8 cellular contexts compared by ENCODE assay signal in genomic region chr7:99040104-99040958, GRCh38.
DNase-seq lines count a peak whose midpoint lies in the region; ATAC-seq and TF ChIP-seq lines count a peak whose summit lies in the region.

No MANE protein-coding gene starts in this region.

- peaks cover 0 to 19% (median 3%) of the 10 kb centered on the region in 4 donors for H3K4me1 ChIP-seq in Peyer's patch
- no peaks in the 10 kb centered on the region for H3K4me1 ChIP-seq in neural progenitor cell
- H3K4me1 ChIP-seq in subcutaneous abdominal adipose tissue (ENCODE audit: control insufficient read depth in 5 of 5, insufficient read depth in 5 of 5, low read length in 5 of 5): peaks cover 4 to 16% (median 13%) of the 10 kb centered on the region in 5 donors

- peaks cover 2% of the 10 kb centered on the region for H3K4me1 Mint-ChIP-seq in neural progenitor cell

- H3K4me3 Mint-ChIP-seq in neural progenitor cell: no peak overlapping the region

- peaks cover 8% of the 10 kb centered on the region for H3F3A ChIP-seq in neural progenitor cell (ENCODE audit: low read depth)

- peak; percentile 53 to 84 (median 78) for TF ChIP-seq CTCF in Peyer's patch (IDR thresholded peaks at IDR 0.05)
- TF ChIP-seq CTCF in foreskin fibroblast (IDR thresholded peaks at IDR 0.05; ENCODE audit: low read depth, low read length): peak; percentile 59
- TF ChIP-seq CTCF in neural progenitor cell (IDR thresholded peaks at IDR 0.05): peak; percentile 87

- DNase-seq in D341Med (ENCODE audit: low spot score) (peak; percentile 89), Peyer's patch (peak; percentile 48 to 88 (median 76)), foreskin fibroblast (peak; percentile 73 to 91), neural progenitor cell (ENCODE audit: low spot score) (peak; percentile 93)
- DNase-seq in Jurkat, Clone E6-1 (ENCODE audit: low read depth, low spot score): peak; percentile 58
- peak; percentile 20 for DNase-seq in activated effector memory CD4-positive, alpha-beta T cell treated with Interleukin-2 at 50 U/mL for 16 hours

- H3K9ac ChIP-seq in neural progenitor cell: no peak overlapping the region
- peak overlapping the region in 2 of 5 donors; percentile 32 to 45 for H3K9ac ChIP-seq in subcutaneous abdominal adipose tissue (ENCODE audit: low read length in 5 of 5)

- H2AFZ ChIP-seq in neural progenitor cell (replicated peaks): no peak overlapping the region

- peaks cover 38% of the 10 kb centered on the region for H3K36me3 Mint-ChIP-seq in neural progenitor cell

- no peaks in the 10 kb centered on the region for H3K9me3 ChIP-seq in Peyer's patch
- no peaks in the 10 kb centered on the region for H3K9me3 ChIP-seq in neural progenitor cell (ENCODE audit: low read depth)
- no peaks in the 10 kb centered on the region for H3K9me3 ChIP-seq in subcutaneous abdominal adipose tissue (ENCODE audit: control insufficient read depth in 5 of 5, low read length in 5 of 5)

- H3K9me3 Mint-ChIP-seq in neural progenitor cell: no peaks in the 10 kb centered on the region

- TF ChIP-seq POLR2A in Peyer's patch (IDR thresholded peaks at IDR 0.05): no peak

- no peaks in the 10 kb centered on the region for H3K79me2 ChIP-seq in neural progenitor cell (ENCODE audit: low read depth)

- H3K4me3 ChIP-seq in Jurkat, Clone E6-1 (ENCODE audit: low read length): no peak overlapping the region
- H3K4me3 ChIP-seq in Peyer's patch (no peak overlapping the region), foreskin fibroblast (ENCODE audit: low read depth in 1 of 2, low read length in 2 of 2) (no peak overlapping the region), neural progenitor cell (no peak overlapping the region), subcutaneous abdominal adipose tissue (ENCODE audit: low read depth in 1 of 5, low read length in 5 of 5) (no peak overlapping the region)

- H4K20me1 ChIP-seq in neural progenitor cell (ENCODE audit: low read depth): peaks cover 15% of the 10 kb centered on the region

- peaks cover 8% of the 10 kb centered on the region for H3K27me3 Mint-ChIP-seq in neural progenitor cell (ENCODE audit: insufficient read depth, low read depth)

- ATAC-seq in GM21528 (IDR thresholded peaks at IDR 0.05; ENCODE audit: low FRiP score, unreplicated experiment): no peak

- H3K36me3 ChIP-seq in Peyer's patch (peaks cover 0 to 67% (median 0%) of the 10 kb centered on the region in 3 donors), neural progenitor cell (peaks cover 4% of the 10 kb centered on the region), subcutaneous abdominal adipose tissue (ENCODE audit: control insufficient read depth in 5 of 5, insufficient read depth in 5 of 5, low read length in 5 of 5) (peaks cover 16 to 90% (median 82%) of the 10 kb centered on the region in 5 donors)

- peak overlapping the region; percentile 57 for H3K27ac Mint-ChIP-seq in neural progenitor cell

- no peak overlapping the region for H3K4me2 ChIP-seq in neural progenitor cell

- H3K27me3 ChIP-seq in Peyer's patch (no peaks in the 10 kb centered on the region), neural progenitor cell (no peaks in the 10 kb centered on the region), subcutaneous abdominal adipose tissue (ENCODE audit: control insufficient read depth in 5 of 5, insufficient read depth in 4 of 5, low read length in 5 of 5) (no peaks in the 10 kb centered on the region)

- peak overlapping the region in 2 of 4 donors; percentile 59 to 62 for H3K27ac ChIP-seq in Peyer's patch
- no peak overlapping the region for H3K27ac ChIP-seq in neural progenitor cell
- peak overlapping the region; percentile 70 for H3K27ac ChIP-seq in subcutaneous abdominal adipose tissue (ENCODE audit: low read depth, low read length)

Comparison
In these comparisons a context has a peak if more than half of its experiments do, and no peak if none do; other contexts are left out.
1. DNase-seq: peak in every context shown above with its lines; median percentile 93 in neural progenitor cell; 89 in D341Med; 82 in foreskin fibroblast; 76 in Peyer's patch; 58 in Jurkat, Clone E6-1; 20 in activated effector memory CD4-positive, alpha-beta T cell treated with Interleukin-2 at 50 U/mL for 16 hours.